In the genomic region with DNA sequence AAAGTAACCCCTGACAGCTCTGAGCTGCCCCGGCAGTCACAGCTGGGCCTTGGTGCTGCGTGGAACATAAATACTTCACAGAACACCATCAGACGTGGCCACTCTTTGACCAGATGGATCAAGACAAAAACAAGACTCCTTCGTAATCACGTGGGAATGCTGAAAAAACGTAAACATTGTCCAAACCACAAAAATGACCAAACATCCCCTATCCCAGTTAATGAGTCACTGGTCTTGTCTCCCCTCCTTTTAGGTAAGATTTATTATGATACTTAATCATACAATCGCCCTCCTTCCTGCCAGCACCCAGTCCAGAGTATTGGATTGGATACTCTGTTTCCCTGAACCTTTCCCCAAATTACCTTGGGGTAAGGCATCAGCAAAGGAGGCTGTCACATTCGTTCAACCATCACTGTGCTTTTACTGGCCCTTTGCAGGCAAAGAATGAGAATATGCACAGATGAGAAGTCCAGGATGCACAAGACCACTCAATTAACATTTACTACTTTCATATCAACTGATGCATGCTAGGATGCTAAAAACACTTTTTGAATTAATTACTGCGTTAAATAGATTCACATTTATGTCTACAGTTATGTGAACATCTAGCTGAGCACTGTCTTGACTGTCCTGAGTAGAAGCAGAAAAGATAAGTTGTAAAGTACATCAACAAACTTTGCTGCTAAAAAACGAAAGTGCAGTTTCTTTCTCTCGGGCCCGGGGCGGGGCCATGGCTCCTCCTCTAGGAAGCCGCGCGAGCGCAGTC, we compare ENCODE assay signal across 8 cellular contexts. TPM values are rescaled to one million over a fixed set of nuclear protein-coding genes. Genes with fewer than 3 reads are reported as not detected.
DNase-seq lines count a peak whose midpoint lies in the region; ATAC-seq, FAIRE-seq and TF ChIP-seq lines count a peak whose summit lies in the region.

No MANE protein-coding gene starts in this region.

- H4K20me1 ChIP-seq in OCI-LY7 (ENCODE audit: insufficient read depth, low read length) = no peaks in the 10 kb centered on the region

- DNase-seq in A549 (ENCODE audit: low read depth in 1 of 2, low spot score in 1 of 2) (peak; percentile 14 to 41), OCI-LY7 (ENCODE audit: low spot score) (no peak), neural crest cell (ENCODE audit: low read depth, low spot score) (no peak), iPS-NIHi11 (ENCODE audit: low spot score) (no peak), lower leg skin (ENCODE audit: low spot score in 2 of 2) (no peak), NCI-H1105 (lab: John Stamatoyannopoulos, UW) (no peak)

- peak overlapping the region; percentile 78 to 88 for H3K27ac ChIP-seq in A549
- peak overlapping the region; percentile 84 for H3K27ac ChIP-seq in OCI-LY7 (ENCODE audit: low read depth, low read length, poor library complexity, severe bottlenecking)
- H3K27ac ChIP-seq in ectodermal cell (ENCODE audit: insufficient read depth, low read depth, low read length, poor library complexity, severe bottlenecking) = no peak overlapping the region

- H3K36me3 ChIP-seq in OCI-LY7 (ENCODE audit: insufficient read depth, low read length) = no peaks in the 10 kb centered on the region
- no peaks in the 10 kb centered on the region for H3K36me3 ChIP-seq in ectodermal cell (ENCODE audit: control insufficient read depth, insufficient read depth, low read length)

- H3K4me1 Mint-ChIP-seq in neural crest cell = peaks cover 11% of the 10 kb centered on the region

- intact Hi-C loops in OCI-LY7 (cut with micrococcal nuclease; ENCODE audit: unreplicated experiment) = loop anchor here (2.0 kb wide), 2 partner anchors 82 to 378 kb away; a partner anchor contains a TSS
- intact Hi-C loops in lower leg skin (cut with DNase I; ENCODE audit: low total_unique reads) = no loop called here

- peaks cover 12% of the 10 kb centered on the region; the same call in 1 of the 2 replicates for H3K79me2 ChIP-seq in OCI-LY7 (ENCODE audit: insufficient read depth, low read depth, low read length)

- H3K36me3 Mint-ChIP-seq in neural crest cell (ENCODE audit: low read depth) = peaks cover 2% of the 10 kb centered on the region

- TF ChIP-seq POLR2A in A549 (IDR thresholded peaks at IDR 0.05; ENCODE audit: low read length) (no peak), lower leg skin (IDR thresholded peaks at IDR 0.05) (no peak)

- no peaks in the 10 kb centered on the region for H3K9me2 ChIP-seq in OCI-LY7 (ENCODE audit: insufficient read depth, low read length)

- no peaks in the 10 kb centered on the region for H3K27me3 Mint-ChIP-seq in neural crest cell (ENCODE audit: low read depth)

- peak overlapping the region; percentile 91 for H3K4me3 Mint-ChIP-seq in neural crest cell

- FAIRE-seq in A549 (lab: Jason Lieb, UNC) = peak; percentile 72

- CTCF ChIA-PET in A549 (lab: Yijun Ruan, JAX) (interaction anchor here (1.3 kb wide), 1 partner anchor 10 kb away, joined by 7 read pairs; no protein-coding TSS in a partner anchor), OCI-LY7 (lab: Charles Lee; ENCODE audit: unreplicated experiment) (no interaction called here)

- H3K27me3 ChIP-seq in ectodermal cell (ENCODE audit: control insufficient read depth, insufficient read depth, low read length, poor library complexity, severe bottlenecking) = no peaks in the 10 kb centered on the region

- TF ChIP-seq RAD21 in A549 (conservative IDR thresholded peaks at IDR 0.05 in 1 of 2, IDR thresholded peaks at IDR 0.05 in 1 of 2) = no peak

- POLR2A ChIA-PET in A549 (lab: Yijun Ruan, JAX) = interaction anchor here (0.8 to 1.6 kb wide), 3 partner anchors 17 to 82 kb away, joined by 3 to 6 read pairs (median 6); a partner anchor contains a TSS
- POLR2A ChIA-PET in OCI-LY7 (lab: Charles Lee) = interaction anchor here (0.6 kb wide), 1 partner anchor 695 kb away, joined by 3 read pairs; no protein-coding TSS in a partner anchor

- peak overlapping the region; percentile 92; the same call in 1 of the 2 replicates for H2AFZ ChIP-seq in OCI-LY7 (ENCODE audit: low read length)

- ATAC-seq in A549 (peak; percentile 8 to 9; a peak in 2 of 6 replicates), GM18907 (IDR thresholded peaks at IDR 0.05; ENCODE audit: unreplicated experiment) (peak; percentile 1)

- H3K4me2 ChIP-seq in A549 = peak overlapping the region; percentile 82
- H3K4me2 ChIP-seq in OCI-LY7 (ENCODE audit: low read length) = peak overlapping the region; percentile 99

- H3K9me3 Mint-ChIP-seq in neural crest cell = no peaks in the 10 kb centered on the region

- H3K9me3 ChIP-seq in A549 = no peaks in the 10 kb centered on the region
- H3K9me3 ChIP-seq in OCI-LY7 (ENCODE audit: low read length) = no peaks in the 10 kb centered on the region
- H3K9me3 ChIP-seq in ectodermal cell (ENCODE audit: control insufficient read depth, low read length) = no peaks in the 10 kb centered on the region

- TSS peak; percentile 80 for BruUV-seq in OCI-LY7 (replicated peaks; lab: Mats Ljungman, UMichigan)

- peak overlapping the region; percentile 52 for H3K4me3 ChIP-seq in A549
- peak overlapping the region; percentile 80 for H3K4me3 ChIP-seq in OCI-LY7 (ENCODE audit: low read depth, low read length, poor library complexity, severe bottlenecking)
- H3K4me3 ChIP-seq in ectodermal cell (ENCODE audit: insufficient read depth, low read depth, low read length) = peak overlapping the region; percentile 57
- no peak overlapping the region for H3K4me3 ChIP-seq in lower leg skin (ENCODE audit: low read depth, poor library complexity, severe bottlenecking)

- TF ChIP-seq CTCF in A549 (IDR thresholded peaks at IDR 0.05) (no peak), OCI-LY7 (conservative IDR thresholded peaks at IDR 0.05; ENCODE audit: low read length) (no peak), neural crest cell (conservative IDR thresholded peaks at IDR 0.05) (no peak), lower leg skin (IDR thresholded peaks at IDR 0.05) (no peak)

- no peak for TF ChIP-seq EP300 in A549 (IDR thresholded peaks at IDR 0.05)

- H3K4me1 ChIP-seq in A549 (peaks cover 11% of the 10 kb centered on the region; the same call in 2 of the 3 replicates), OCI-LY7 (ENCODE audit: insufficient read depth, low read length, poor library complexity, severe bottlenecking) (peaks cover 20% of the 10 kb centered on the region), ectodermal cell (ENCODE audit: control insufficient read depth, insufficient read depth, low read length) (no peaks in the 10 kb centered on the region)

- 15% methylated on average over 12 of the region's 17 CpGs for WGBS in A549 (ENCODE audit: missing lambda C conversion rate)
- WGBS in ectodermal cell, 2 experiments = 39 to 45% methylated on average over 14 to 17 of the region's 17 CpGs
- 26 to 36% methylated on average over 12 to 17 of the region's 17 CpGs for WGBS in lower leg skin, 2 donors

- H3K27ac Mint-ChIP-seq in neural crest cell (ENCODE audit: unreplicated experiment) = peak overlapping the region; percentile 84

TF ChIP-seq in A549, 52 proteins besides CTCF, POLR2A, EP300 and RAD21:
- TF ChIP-seq FOSL2 (IDR thresholded peaks at IDR 0.05) = no peak
- 0 out of 2 replicates have a peak, but pooled peaks have one; percentile 6 for TF ChIP-seq FOSL2 (CRISPR knock-in tag; IDR thresholded peaks at IDR 0.05)
- TF ChIP-seq, protein P1, sequence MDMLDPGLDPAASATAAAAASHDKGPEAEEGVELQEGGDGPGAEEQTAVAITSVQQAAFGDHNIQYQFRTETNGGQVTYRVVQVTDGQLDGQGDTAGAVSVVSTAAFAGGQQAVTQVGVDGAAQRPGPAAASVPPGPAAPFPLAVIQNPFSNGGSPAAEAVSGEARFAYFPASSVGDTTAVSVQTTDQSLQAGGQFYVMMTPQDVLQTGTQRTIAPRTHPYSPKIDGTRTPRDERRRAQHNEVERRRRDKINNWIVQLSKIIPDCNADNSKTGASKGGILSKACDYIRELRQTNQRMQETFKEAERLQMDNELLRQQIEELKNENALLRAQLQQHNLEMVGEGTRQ (IDR thresholded peaks at IDR 0.05) = 0 out of 2 replicates have a peak, but pooled peaks have one; percentile 13
- no peak for TF ChIP-seq HOXB13 (CRISPR knock-in tag; IDR thresholded peaks at IDR 0.05; ENCODE audit: low read depth)

RNA-seq across cellular contexts. Expression of a gene that starts 0.5 kb away (rescaled TPM):
- polyA plus RNA-seq in A549 (2011; rRNA removed) (2.4 and 2.7 TPM in 2 replicates), A549 (2017; fragmentation: RNase III; extraction: RNeasy Plus Mini Kit Qiagen cat#74134 plus additional on column Dnase treatment) (0.62 to 0.96 TPM (median 0.81 TPM) in 3 replicates)
- 0.28 and 0.31 TPM in 2 replicates for polyA plus RNA-seq in A549 (2012; cell fraction: cytosol; rRNA removed)
- polyA plus RNA-seq in A549 (2012; cell fraction: nucleus; rRNA removed) = 0.23 and 0.43 TPM in 2 replicates
- polyA minus RNA-seq in A549 (2011; rRNA and poly(A)+ RNA removed) = 1.4 and 3.8 TPM in 2 replicates
- total RNA-seq in OCI-LY7 (2014; rRNA removed; shearing (Covaris generic)) = 4.5 and 6.0 TPM in 2 replicates
- total RNA-seq in OCI-LY7 (2022) (4.0 and 4.8 TPM in 2 replicates), neural crest cell (3.7 and 4.6 TPM in 2 replicates), lower leg skin (1 to 10 TPM; 2.5 to 6.9 (median 2.7) TPM)
- polyA plus RNA-seq in ectodermal cell (2013, experiment 1 of 4) = 4.7 TPM
- polyA plus RNA-seq in ectodermal cell (2013, experiment 2 of 4) = 3.6 TPM
- 2.5 TPM for polyA plus RNA-seq in ectodermal cell (2013, experiment 3 of 4)
- polyA plus RNA-seq in ectodermal cell (2013, experiment 4 of 4) = 4.3 TPM

RNA-seq across cellular contexts. Expression of a gene that starts 36.5 kb away (rescaled TPM):
- polyA plus RNA-seq in A549 (2011; rRNA removed) = 26.7 and 39.0 TPM in 2 replicates
- 11.4 and 14.7 TPM in 2 replicates for polyA plus RNA-seq in A549 (2012; cell fraction: cytosol; rRNA removed)
- polyA plus RNA-seq in A549 (2012; cell fraction: nucleus; rRNA removed) = 5.0 and 7.0 TPM in 2 replicates
- polyA plus RNA-seq in A549 (2017; fragmentation: RNase III; extraction: RNeasy Plus Mini Kit Qiagen cat#74134 plus additional on column Dnase treatment) = 26.0 to 26.8 TPM (median 26.8 TPM) in 3 replicates
- polyA minus RNA-seq in A549 (2011; rRNA and poly(A)+ RNA removed) = 7.5 and 7.8 TPM in 2 replicates
- total RNA-seq in OCI-LY7 (2014; rRNA removed; shearing (Covaris generic)) = 11.2 and 14.1 TPM in 2 replicates
- 9.4 and 11.7 TPM in 2 replicates for total RNA-seq in OCI-LY7 (2022)
- 20.9 TPM for polyA plus RNA-seq in ectodermal cell (2013, experiment 1 of 4)
- polyA plus RNA-seq in ectodermal cell (2013, experiment 2 of 4) = 23.8 TPM
- 21.4 TPM for polyA plus RNA-seq in ectodermal cell (2013, experiment 3 of 4)
- polyA plus RNA-seq in ectodermal cell (2013, experiment 4 of 4) = 23.6 TPM
- total RNA-seq in neural crest cell = 11.6 and 14.7 TPM in 2 replicates
- 10 to 100 TPM; 44.6 to 70.5 (median 56.0) TPM for total RNA-seq in lower leg skin

Comparison
In these comparisons a context has a peak if more than half of its experiments do, and no peak if none do; other contexts are left out.
1. DNase-seq: peak in A549 (2 of 2); none in OCI-LY7 (single experiment), neural crest cell (single experiment), iPS-NIHi11 (single experiment), lower leg skin (0 of 2) and NCI-H1105 (single experiment).